In the genomic region with DNA sequence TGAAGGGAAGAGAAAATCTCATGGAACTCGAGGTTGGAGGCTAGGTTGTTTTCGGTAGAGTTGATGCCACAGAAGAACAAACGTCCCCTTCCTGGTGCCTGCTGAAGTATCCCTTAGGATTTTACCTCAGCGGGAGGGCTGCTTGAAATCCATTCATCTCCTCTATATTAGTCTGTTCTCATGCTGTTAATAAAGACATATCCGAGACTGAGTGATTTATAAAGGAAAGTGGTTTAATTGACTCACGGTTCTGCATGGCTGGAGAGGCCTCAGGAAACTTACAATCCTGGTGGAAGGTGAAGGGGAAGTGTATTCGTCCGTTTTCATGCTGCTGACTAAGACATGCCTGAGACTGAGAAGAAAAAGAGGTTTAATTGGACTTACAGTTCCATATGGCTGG, we compare ENCODE assay signal across 24 cellular contexts.
"Had no signal": no experiment of that assay in that cellular context is flagged by ENCODE, and none has a peak within 500 bp of the region (broad histone marks: within the 10 kb centered on the region; RNA-seq: fewer than 3 reads in every experiment).

No MANE protein-coding gene starts in this region.

- H3K4me1 Mint-ChIP-seq: immature natural killer cell, naive B cell had no signal

- H3K79me2 ChIP-seq: hepatocyte had no signal

- ATAC-seq: esophagus mucosa, foreskin keratinocyte, gastroesophageal sphincter, heart left ventricle, left lung, left ventricle myocardium superior, lower lobe of right lung, mucosa of descending colon had no signal

- H3K4me2 ChIP-seq: hepatocyte had no signal

- H3K4me1 ChIP-seq: colonic mucosa, foreskin keratinocyte, gastroesophageal sphincter, heart left ventricle, left lung, lower lobe of right lung had no signal

- H3K36me3 ChIP-seq: colonic mucosa, gastroesophageal sphincter, heart left ventricle, left lung, lower lobe of right lung had no signal

- H3K4me3 ChIP-seq: colonic mucosa, gastroesophageal sphincter, heart left ventricle, hepatocyte, left lung, lower lobe of right lung, mucosa of descending colon had no signal

- H3K27me3 ChIP-seq: colonic mucosa, foreskin keratinocyte, hepatocyte had no signal

- H3K9me3 ChIP-seq: colonic mucosa, gastroesophageal sphincter, heart left ventricle, left lung, lower lobe of right lung, mucosa of descending colon had no signal

- H3K4me3 Mint-ChIP-seq: dendritic cell treated with granulocyte-macrophage colony-stimulating factor and Interleukin-4, amounts not matched to agents 40 ng/mL and 50 ng/mL, for 4 days; immature natural killer cell; mesothelial cell of epicardium; naive B cell had no signal

- H3K36me3 Mint-ChIP-seq: immature natural killer cell, mesothelial cell of epicardium, naive B cell had no signal

- H3K27ac ChIP-seq: colonic mucosa, epithelial cell of prostate, foreskin keratinocyte, gastroesophageal sphincter, heart left ventricle, hepatocyte, left lung, lower lobe of right lung had no signal

- H3K27ac Mint-ChIP-seq: dendritic cell treated with granulocyte-macrophage colony-stimulating factor and Interleukin-4, amounts not matched to agents 40 ng/mL and 50 ng/mL, for 4 days; immature natural killer cell; mesothelial cell of epicardium had no signal

- H3K9me3 Mint-ChIP-seq: dendritic cell treated with granulocyte-macrophage colony-stimulating factor and Interleukin-4, amounts not matched to agents 40 ng/mL and 50 ng/mL, for 4 days; mesothelial cell of epicardium had no signal

- DNase-seq: cortex of kidney; effector CD4-positive, alpha-beta T cell; effector memory CD4-positive, alpha-beta T cell; erythroblast; foreskin keratinocyte; heart left ventricle; hypothalamus; immature natural killer cell; islet precursor cell; kidney; kidney glomerular epithelial cell; left lung; left ventricle myocardium superior; lower lobe of right lung; mesenchymal stem cell; mucosa of descending colon; naive B cell had no signal

- H2AFZ ChIP-seq: hepatocyte had no signal

- H3K27me3 Mint-ChIP-seq: dendritic cell treated with granulocyte-macrophage colony-stimulating factor and Interleukin-4, amounts not matched to agents 40 ng/mL and 50 ng/mL, for 4 days had no signal
